In genomic region chr15:56835598-56836275, GRCh38 we compare ENCODE assay signal across 11 cellular contexts.
A peak's percentile ranks its signal among the peaks of the same experiment; 100 is the strongest.
DNase-seq lines count a peak whose midpoint lies in the region; ATAC-seq, FAIRE-seq and TF ChIP-seq lines count a peak whose summit lies in the region.
"Had no signal": no experiment of that assay in that cellular context is flagged by ENCODE, and none has a peak within 500 bp of the region (broad histone marks: within the 10 kb centered on the region; RNA-seq: fewer than 3 reads in every experiment).

No MANE protein-coding gene starts in this region.

- CTCF ChIA-PET in Caco-2 (lab: Charles Lee) = no interaction called here

- intact Hi-C loops in Caco-2 (cut with micrococcal nuclease; ENCODE audit: unreplicated experiment) = no loop called here
- intact Hi-C loops in pancreas (cut with DNase I) = no loop called here

- ATAC-seq in HG03196 (IDR thresholded peaks at IDR 0.05; ENCODE audit: unreplicated experiment) (no peak), GM19351 (IDR thresholded peaks at IDR 0.05; ENCODE audit: unreplicated experiment) (no peak), pancreas (no peak)
- ATAC-seq: activated CD8-positive, alpha-beta T cell treated with anti-CD3 and anti-CD28 coated beads, Interleukin-2, amount 10 ng/mL, durations not matched to agents 7 days and 5 days; activated naive CD4-positive, alpha-beta T cell treated with anti-CD3 and anti-CD28 coated beads, Interleukin-2, amount 50 U/mL, for 72 hours; mucosa of descending colon had no signal

- no peak overlapping the region for H3K27ac ChIP-seq in pancreas

- no peak overlapping the region for H3K4me3 ChIP-seq in astrocyte of the spinal cord (ENCODE audit: low read depth, low read length)
- no peak overlapping the region for H3K4me3 ChIP-seq in Caco-2 (ENCODE audit: low read depth, low read length)
- no peak overlapping the region for H3K4me3 ChIP-seq in pancreas
- H3K4me3 ChIP-seq: mucosa of descending colon had no signal

- H3K27me3 Mint-ChIP-seq in HFFc6 (ENCODE audit: insufficient read depth) = peaks cover 3% of the 10 kb centered on the region; the same call in 1 of the 2 replicates
- H3K27me3 Mint-ChIP-seq in Caco-2 (ENCODE audit: insufficient read depth, unreplicated experiment) = peaks cover 3% of the 10 kb centered on the region

- POLR2A ChIA-PET in Caco-2 (lab: Charles Lee) = no interaction called here

- TF ChIP-seq CTCF in HFFc6 (IDR thresholded peaks at IDR 0.05) = no peak
- no peak for TF ChIP-seq CTCF in astrocyte of the spinal cord (IDR thresholded peaks at IDR 0.05; ENCODE audit: low read depth, low read length)
- TF ChIP-seq CTCF in Caco-2 (IDR thresholded peaks at IDR 0.05; ENCODE audit: insufficient read depth in 1 of 2, low read depth in 1 of 2, low read length in 1 of 2, severe bottlenecking in 1 of 2, unreplicated experiment in 1 of 2) = no peak
- TF ChIP-seq CTCF in pancreas (IDR thresholded peaks at IDR 0.05) = no peak

- WGBS in pancreas, 2 donors = 86 to 92% methylated on average over 3 of the region's 3 CpGs

- no TSS peak for BruUV-seq in Caco-2 (replicated peaks; lab: Mats Ljungman, UMichigan)

- H3K36me3 Mint-ChIP-seq in HFFc6 (ENCODE audit: low read depth) = no peaks in the 10 kb centered on the region
- no peaks in the 10 kb centered on the region for H3K36me3 Mint-ChIP-seq in Caco-2 (ENCODE audit: insufficient read depth, unreplicated experiment)
- H3K36me3 Mint-ChIP-seq: activated naive CD4-positive, alpha-beta T cell treated with anti-CD3 and anti-CD28 coated beads, Interleukin-2, amount 50 U/mL, for 72 hours had no signal

- no peaks in the 10 kb centered on the region for H3K9me3 ChIP-seq in Caco-2
- H3K9me3 ChIP-seq in pancreas = no peaks in the 10 kb centered on the region
- H3K9me3 ChIP-seq: mucosa of descending colon had no signal

- H3K9me3 Mint-ChIP-seq in HFFc6 (no peaks in the 10 kb centered on the region), Caco-2 (ENCODE audit: unreplicated experiment) (no peaks in the 10 kb centered on the region)
- H3K9me3 Mint-ChIP-seq: activated naive CD4-positive, alpha-beta T cell treated with anti-CD3 and anti-CD28 coated beads, Interleukin-2, amount 50 U/mL, for 72 hours had no signal

- no peaks in the 10 kb centered on the region for H3K36me3 ChIP-seq in Caco-2 (ENCODE audit: control insufficient read depth, insufficient read depth, low read length)
- no peaks in the 10 kb centered on the region for H3K36me3 ChIP-seq in pancreas

- H3K27me3 ChIP-seq in Caco-2 (replicated peaks; ENCODE audit: control insufficient read depth, insufficient read depth, low read length) (no peaks in the 10 kb centered on the region), pancreas (no peaks in the 10 kb centered on the region)

- H3K27ac Mint-ChIP-seq in HFFc6 = peak overlapping the region; percentile 34; the same call in 1 of the 2 replicates
- H3K27ac Mint-ChIP-seq in Caco-2 (ENCODE audit: unreplicated experiment) = no peak overlapping the region
- H3K27ac Mint-ChIP-seq: activated CD8-positive, alpha-beta T cell treated with anti-CD3 and anti-CD28 coated beads, Interleukin-2, amount 10 ng/mL, durations not matched to agents 7 days and 5 days; activated naive CD4-positive, alpha-beta T cell treated with anti-CD3 and anti-CD28 coated beads, Interleukin-2, amount 50 U/mL, for 72 hours had no signal

- in situ Hi-C loops in astrocyte of the spinal cord (cut with HindIII; ENCODE audit: low sequenced_read_pairs) = no loop called here

- FAIRE-seq in pancreas (lab: Jason Lieb, UNC) = no peak

- H3K4me3 Mint-ChIP-seq in HFFc6 = no peak overlapping the region
- H3K4me3 Mint-ChIP-seq in Caco-2 (ENCODE audit: unreplicated experiment) = no peak overlapping the region
- H3K4me3 Mint-ChIP-seq: activated CD8-positive, alpha-beta T cell treated with anti-CD3 and anti-CD28 coated beads, Interleukin-2, amount 10 ng/mL, durations not matched to agents 7 days and 5 days had no signal

- DNase-seq in AG20443 (ENCODE audit: low spot score) (peak; percentile 13), HFFc6 (peak; percentile 40), astrocyte of the spinal cord (ENCODE audit: low read depth, low spot score) (peak; percentile 11), left kidney (ENCODE audit: low read depth, low spot score) (peak; percentile 38), Caco-2 (no peak), pancreas (no peak)
- DNase-seq: activated CD8-positive, alpha-beta T cell treated with anti-CD3 and anti-CD28 coated beads, Interleukin-2, amount 10 ng/mL, durations not matched to agents 7 days and 5 days; mucosa of descending colon had no signal

- H3K4me1 ChIP-seq in Caco-2 (no peaks in the 10 kb centered on the region), pancreas (peaks cover 3 to 13% (median 9%) of the 10 kb centered on the region in 3 donors)

- H3K4me1 Mint-ChIP-seq in HFFc6 (ENCODE audit: low read depth) = peaks cover 47% of the 10 kb centered on the region
- no peaks in the 10 kb centered on the region for H3K4me1 Mint-ChIP-seq in Caco-2 (ENCODE audit: low read depth, unreplicated experiment)

Comparison
In these comparisons a context has a peak if more than half of its experiments do, and no peak if none do; other contexts are left out.
1. DNase-seq: peak in AG20443 (single experiment), HFFc6 (single experiment), astrocyte of the spinal cord (single experiment) and left kidney (single experiment); none in Caco-2 (0 of 2) and pancreas (0 of 6).